ENCODE assay signal across 1 cellular context in genomic region chr6:43477235-43478007, GRCh38.
TF ChIP-seq lines count a peak whose summit lies in the region.

Gene TJAP1 (plus strand): TSS chr6:43477570. CDS start chr6:43499002, 21,432 bp downstream.

TF ChIP-seq in K562, 482 proteins besides CTCF, POLR2A, EP300 and RAD21 (continued from another document and continues in another):
- TF ChIP-seq FOXP4 (CRISPR knock-in tag; IDR thresholded peaks at IDR 0.05; ENCODE audit: borderline replicate concordance): peak; percentile 57; the same call in 1 of the 2 replicates
- 0 out of 2 replicates have a peak, but pooled peaks have one; percentile 45 for TF ChIP-seq ZNF232 (CRISPR knock-in tag; IDR thresholded peaks at IDR 0.05)
- no peak for TF ChIP-seq ZNF24 (IDR thresholded peaks at IDR 0.05)
- peak; percentile 83; the same call in 1 of the 2 replicates for TF ChIP-seq NKRF (IDR thresholded peaks at IDR 0.05; ENCODE audit: borderline replicate concordance)
- TF ChIP-seq ZNF224 (CRISPR knock-in tag; IDR thresholded peaks at IDR 0.05): no peak
- no peak for TF ChIP-seq MLX (CRISPR knock-in tag; conservative IDR thresholded peaks at IDR 0.05)
- no peak for TF ChIP-seq ASH1L (IDR thresholded peaks at IDR 0.05; ENCODE audit: borderline replicate concordance, low read depth, partially characterized antibody)
- no peak for TF ChIP-seq GABPB2 (CRISPR knock-in tag; conservative IDR thresholded peaks at IDR 0.05)
- TF ChIP-seq KAT2B (IDR thresholded peaks at IDR 0.05; ENCODE audit: low read depth, low read length): no peak
- TF ChIP-seq PHTF2 (CRISPR knock-in tag; IDR thresholded peaks at IDR 0.05): no peak
- TF ChIP-seq LEF1 (IDR thresholded peaks at IDR 0.05): no peak
- TF ChIP-seq SREBF2 (CRISPR knock-in tag; IDR thresholded peaks at IDR 0.05): no peak
- no peak for TF ChIP-seq ZNF639 (CRISPR knock-in tag; conservative IDR thresholded peaks at IDR 0.05 in 1 of 2, IDR thresholded peaks at IDR 0.05 in 1 of 2)
- no peak for TF ChIP-seq RBM25 (IDR thresholded peaks at IDR 0.05; ENCODE audit: low read depth, low read length, severe bottlenecking)
- no peak for TF ChIP-seq CTBP1 (IDR thresholded peaks at IDR 0.05; ENCODE audit: borderline replicate concordance)
- no peak for TF ChIP-seq FOXP1 (CRISPR knock-in tag; IDR thresholded peaks at IDR 0.05)
- peak; percentile 93 for TF ChIP-seq CREM (IDR thresholded peaks at IDR 0.05; ENCODE audit: low read depth)
- TF ChIP-seq ZNF217 (CRISPR knock-in tag; IDR thresholded peaks at IDR 0.05): no peak
- TF ChIP-seq NCOA1 (IDR thresholded peaks at IDR 0.05; ENCODE audit: low read depth): no peak
- TF ChIP-seq ZNF449 (CRISPR knock-in tag; IDR thresholded peaks at IDR 0.05): no peak
- TF ChIP-seq ZNF511 (CRISPR knock-in tag; IDR thresholded peaks at IDR 0.05): peak; percentile 36; the same call in 1 of the 2 replicates
- TF ChIP-seq ZBTB1 (CRISPR knock-in tag; IDR thresholded peaks at IDR 0.05; ENCODE audit: borderline replicate concordance, low read depth): no peak
- TF ChIP-seq IRF9 (tag; IDR thresholded peaks at IDR 0.05): no peak
- TF ChIP-seq ZNF253 (CRISPR knock-in tag; conservative IDR thresholded peaks at IDR 0.05): no peak
- TF ChIP-seq RNF2 (IDR thresholded peaks at IDR 0.05): no peak
- 0 out of 2 replicates have a peak, but pooled peaks have one; percentile 38 for TF ChIP-seq ZBTB26 (CRISPR knock-in tag; IDR thresholded peaks at IDR 0.05)
- TF ChIP-seq THRAP3 (IDR thresholded peaks at IDR 0.05; ENCODE audit: borderline replicate concordance): no peak
- TF ChIP-seq FOXJ3 (CRISPR knock-in tag; IDR thresholded peaks at IDR 0.05): no peak
- no peak for TF ChIP-seq CHD4 (IDR thresholded peaks at IDR 0.05; ENCODE audit: insufficient read depth, insufficient replicate concordance, low read depth, low read length, poor library complexity, severe bottlenecking)
- TF ChIP-seq TAF1 (IDR thresholded peaks at IDR 0.05; ENCODE audit: control insufficient read depth, extremely low read depth, insufficient read depth, low read length, severe bottlenecking): peak; percentile 100
- peak; percentile 14 to 86; a peak in 3 of 4 replicates for TF ChIP-seq HDAC1 (IDR thresholded peaks at IDR 0.05)
- no peak for TF ChIP-seq ZBTB34 (CRISPR knock-in tag; IDR thresholded peaks at IDR 0.05)
- no peak for TF ChIP-seq PCBP2 (IDR thresholded peaks at IDR 0.05; ENCODE audit: low read depth, low read length, poor library complexity, severe bottlenecking)
- TF ChIP-seq GABPB1 (CRISPR knock-in tag; IDR thresholded peaks at IDR 0.05): no peak
- no peak for TF ChIP-seq HDAC6 (IDR thresholded peaks at IDR 0.05; ENCODE audit: low read depth, low read length)
- TF ChIP-seq HES1 (IDR thresholded peaks at IDR 0.05; ENCODE audit: low read depth): no peak
- no peak for TF ChIP-seq ZNF3 (CRISPR knock-in tag; IDR thresholded peaks at IDR 0.05)
- TF ChIP-seq LCOR (CRISPR knock-in tag; IDR thresholded peaks at IDR 0.05): 0 out of 2 replicates have a peak, but pooled peaks have one; percentile 46
- TF ChIP-seq BRCA1 (IDR thresholded peaks at IDR 0.05): no peak
- no peak for TF ChIP-seq BRCA1 (CRISPR knock-in tag; IDR thresholded peaks at IDR 0.05)
- no peak for TF ChIP-seq IRF2 (CRISPR knock-in tag; IDR thresholded peaks at IDR 0.05)
- TF ChIP-seq HDAC8 (tag; IDR thresholded peaks at IDR 0.05): no peak
- TF ChIP-seq TFAP4 (CRISPR knock-in tag; IDR thresholded peaks at IDR 0.05; ENCODE audit: borderline replicate concordance): peak; percentile 97
- TF ChIP-seq ZNF239 (CRISPR knock-in tag; IDR thresholded peaks at IDR 0.05): no peak
- no peak for TF ChIP-seq IRF1 (CRISPR knock-in tag; IDR thresholded peaks at IDR 0.05; ENCODE audit: borderline replicate concordance)
